Comparison of ENCODE assay signal across 8 cellular contexts in the genomic region with DNA sequence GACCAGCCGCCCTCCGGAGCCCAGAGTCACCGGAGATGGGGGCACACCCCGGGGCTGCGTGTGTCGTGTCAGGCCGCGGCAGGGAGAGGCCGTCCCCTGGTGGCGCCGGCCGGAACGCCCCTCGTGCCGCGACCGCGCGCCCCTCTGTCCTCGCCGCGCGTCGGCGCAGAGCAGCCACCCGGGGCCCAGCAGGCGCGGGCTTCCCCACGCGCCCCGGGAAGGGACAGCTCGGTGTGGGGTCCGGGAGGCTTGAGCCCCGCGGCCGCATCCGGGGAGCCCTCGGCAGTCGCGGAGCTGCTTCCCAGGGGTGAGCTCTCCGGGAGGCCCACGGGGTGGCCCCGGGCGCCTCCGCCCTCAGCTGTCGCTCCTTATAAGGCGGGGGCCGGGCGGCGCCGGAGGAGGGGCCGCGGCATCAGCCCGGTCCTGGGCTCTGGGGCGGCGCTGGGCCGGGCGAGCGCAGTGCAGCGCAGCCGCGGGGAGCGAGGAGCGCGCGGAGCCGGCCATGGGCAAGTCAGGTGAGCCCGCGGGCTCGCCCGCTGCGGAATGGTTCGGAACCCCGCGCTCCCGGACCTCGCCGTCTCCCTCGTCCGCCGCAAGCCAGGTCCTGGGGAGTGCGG. TPM values are rescaled to one million over a fixed set of nuclear protein-coding genes. Genes with fewer than 3 reads are reported as not detected.
A peak's percentile ranks its signal among the peaks of the same experiment; 100 is the strongest.
DNase-seq lines count a peak whose midpoint lies in the region; ATAC-seq and TF ChIP-seq lines count a peak whose summit lies in the region.

GLIPR2 (plus strand) TSS at position 457 of the 617 bp plus-strand sequence; CDS start at position 503, 46 bp downstream.

- ATAC-seq in GM18858 (IDR thresholded peaks at IDR 0.05; ENCODE audit: unreplicated experiment) (peak; percentile 90), HG03066 (IDR thresholded peaks at IDR 0.05; ENCODE audit: low read depth, unreplicated experiment) (peak; percentile 93)

- no peak for TF ChIP-seq CTCF in AG09309 (IDR thresholded peaks at IDR 0.05; ENCODE audit: control insufficient read depth, insufficient read depth, low read depth, low read length, missing control alignments)
- TF ChIP-seq CTCF in epithelial cell of proximal tubule (conservative IDR thresholded peaks at IDR 0.05; ENCODE audit: low read depth, low read length): no peak

- H3K4me3 ChIP-seq in AG09309 (ENCODE audit: control insufficient read depth, low read depth, low read length): peak within 1 kb of the TSS; percentile 48
- H3K4me3 ChIP-seq in epithelial cell of proximal tubule (ENCODE audit: low read depth, low read length): peak within 1 kb of the TSS; percentile 64

- DNase-seq in AG09309 (ENCODE audit: low read depth): no peak
- DNase-seq in NOMO-1 treated with DMSO at 0.1 percent for 48 hours (lab: John Stamatoyannopoulos, UW; ENCODE audit: unreplicated experiment): peak; percentile 79
- peak; percentile 63 for DNase-seq in activated T-cell treated with anti-CD3 and anti-CD28 coated beads for 1 hour (ENCODE audit: low read depth)
- no peak for DNase-seq in epithelial cell of proximal tubule (ENCODE audit: low read depth)
- DNase-seq in mucosa of gallbladder (ENCODE audit: low spot score): peak; percentile 73
- DNase-seq in stimulated activated CD8-positive, alpha-beta memory T cell treated with anti-CD3 and anti-CD28 coated beads, Interleukin-4, amount 100 ng/mL, for 1 hour (ENCODE audit: low read depth in 2 of 2, low spot score in 1 of 2): peak; percentile 55 to 56

RNA-seq across cellular contexts. Expression of gene GLIPR2, which starts in this region (rescaled TPM):
- total RNA-seq in epithelial cell of proximal tubule: 23.6 and 42.7 TPM in 2 replicates
- 17.0 TPM for total RNA-seq in mucosa of gallbladder

Comparison
In these comparisons a context has a peak if more than half of its experiments do, and no peak if none do; other contexts are left out.
1. DNase-seq: peak in NOMO-1 treated with DMSO at 0.1 percent for 48 hours (single experiment), activated T-cell treated with anti-CD3 and anti-CD28 coated beads for 1 hour (single experiment), mucosa of gallbladder (single experiment) and stimulated activated CD8-positive, alpha-beta memory T cell treated with anti-CD3 and anti-CD28 coated beads, Interleukin-4, amount 100 ng/mL, for 1 hour (2 of 2); none in AG09309 (single experiment) and epithelial cell of proximal tubule (single experiment).